Comparison of ENCODE assay signal across 8 cellular contexts in genomic region chr2:155223781-155224406, GRCh38.
DNase-seq lines count a peak whose midpoint lies in the region; ATAC-seq lines count a peak whose summit lies in the region.

No MANE protein-coding gene starts in this region.

- no peak overlapping the region for H3K4me3 ChIP-seq in CD4-positive, alpha-beta memory T cell (ENCODE audit: low read length in 2 of 2)

- H3K9me3 ChIP-seq in CD4-positive, alpha-beta memory T cell (ENCODE audit: control insufficient read depth in 1 of 2, low read length in 2 of 2), result no peaks in the 10 kb centered on the region

- H3K36me3 ChIP-seq in CD4-positive, alpha-beta memory T cell (ENCODE audit: insufficient read depth, low read length), result no peaks in the 10 kb centered on the region

- peak; percentile 56 for ATAC-seq in GM21717 (IDR thresholded peaks at IDR 0.05; ENCODE audit: unreplicated experiment)

- CTCF ChIA-PET in CD4-positive, alpha-beta memory T cell (lab: Charles Lee; ENCODE audit: partially characterized antibody), result no interaction called here

- no peaks in the 10 kb centered on the region for H3K36me3 Mint-ChIP-seq in CD4-positive, alpha-beta memory T cell

- no peak overlapping the region for H3K27ac ChIP-seq in CD4-positive, alpha-beta memory T cell (ENCODE audit: low read depth, low read length)

- H3K27me3 Mint-ChIP-seq in CD4-positive, alpha-beta memory T cell, result peaks cover 0 to 1% of the 10 kb centered on the region in 2 donors

- no peaks in the 10 kb centered on the region for H3K27me3 ChIP-seq in CD4-positive, alpha-beta memory T cell (ENCODE audit: insufficient read depth, low read length)

- H3K9me3 Mint-ChIP-seq in CD4-positive, alpha-beta memory T cell, result peaks cover 0 to 8% (median 0%) of the 10 kb centered on the region in 8 donors

- intact Hi-C loops in CD4-positive, alpha-beta memory T cell (cut with micrococcal nuclease), result no loop called here

- H3K27ac Mint-ChIP-seq in CD4-positive, alpha-beta memory T cell, result no peak overlapping the region

- DNase-seq in DMS53 treated with DMSO at 0.1 percent for 48 hours (lab: John Stamatoyannopoulos, UW; ENCODE audit: unreplicated experiment) (peak; percentile 38), NCI-H1417 treated with DMSO at 0.1 percent for 48 hours (lab: John Stamatoyannopoulos, UW) (peak; percentile 62), cerebellar cortex (ENCODE audit: low spot score) (peak; percentile 66), renal cortical epithelial cell (ENCODE audit: low read depth) (peak; percentile 42), NCI-H226 (no peak)
- DNase-seq in CD4-positive, alpha-beta memory T cell, result no peak
- DNase-seq in activated CD8-positive, alpha-beta memory T cell treated with anti-CD3 and anti-CD28 coated beads for 24 hours, result no peak

- H3K4me1 ChIP-seq in CD4-positive, alpha-beta memory T cell (ENCODE audit: insufficient read depth, low read length), result no peaks in the 10 kb centered on the region

- POLR2A ChIA-PET in CD4-positive, alpha-beta memory T cell (lab: Charles Lee; ENCODE audit: partially characterized antibody), result no interaction called here

- no peak overlapping the region for H3K4me3 Mint-ChIP-seq in CD4-positive, alpha-beta memory T cell

- no peaks in the 10 kb centered on the region for H3K4me1 Mint-ChIP-seq in CD4-positive, alpha-beta memory T cell

Comparison
In these comparisons a context has a peak if more than half of its experiments do, and no peak if none do; other contexts are left out.
1. DNase-seq: peak in DMS53 treated with DMSO at 0.1 percent for 48 hours (single experiment), NCI-H1417 treated with DMSO at 0.1 percent for 48 hours (single experiment), cerebellar cortex (single experiment) and renal cortical epithelial cell (single experiment); none in CD4-positive, alpha-beta memory T cell (0 of 5), activated CD8-positive, alpha-beta memory T cell treated with anti-CD3 and anti-CD28 coated beads for 24 hours (single experiment) and NCI-H226 (single experiment).